ENCODE assay signal across 8 cellular contexts in the genomic region with DNA sequence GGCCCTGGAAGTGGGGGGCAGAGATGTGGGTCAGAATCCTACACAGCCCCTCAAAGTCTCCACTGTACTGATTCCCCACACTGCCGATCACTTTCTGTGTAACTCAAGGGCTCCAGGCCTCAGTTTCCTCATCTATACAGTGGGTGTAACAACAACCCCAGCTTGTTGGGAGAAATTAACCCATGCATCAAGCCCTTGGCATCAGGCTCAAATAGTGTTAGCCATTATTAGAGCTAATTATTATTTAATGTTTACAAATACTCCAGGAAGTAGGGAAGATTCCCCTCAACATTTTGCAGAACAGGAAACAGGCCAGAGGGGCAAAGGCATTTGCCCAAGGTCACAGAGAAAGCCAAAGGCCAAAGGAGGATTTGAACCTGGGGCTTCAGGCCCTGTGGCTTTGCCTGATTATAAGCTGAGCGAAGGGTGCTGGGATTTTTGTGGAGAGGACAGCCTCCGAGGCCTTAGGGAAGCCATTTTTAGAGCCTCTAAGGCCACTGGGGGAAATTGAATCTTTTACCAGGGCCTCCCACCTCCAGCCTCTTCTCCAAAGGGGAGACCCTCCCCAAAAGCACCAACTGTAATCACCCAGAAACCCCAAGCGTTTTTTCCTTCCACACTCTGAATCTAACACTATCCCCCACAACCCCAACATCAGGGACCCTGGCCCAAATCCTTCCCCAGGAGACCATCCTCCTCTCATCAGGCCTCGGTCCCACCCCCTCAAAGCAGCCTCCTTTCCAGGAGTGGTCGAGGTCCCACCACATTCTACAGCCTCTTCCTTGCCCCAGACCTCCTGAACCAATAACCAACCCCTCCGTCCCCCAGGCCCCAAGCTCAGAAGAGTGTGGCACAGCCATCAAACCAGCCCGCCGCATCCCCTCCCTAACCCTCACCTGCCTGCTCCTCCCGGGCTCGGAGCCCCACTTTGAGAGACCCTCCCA. TPM values are rescaled to one million over a fixed set of nuclear protein-coding genes. Genes with fewer than 3 reads are reported as not detected.
DNase-seq lines count a peak whose midpoint lies in the region; ATAC-seq and TF ChIP-seq lines count a peak whose summit lies in the region.

No MANE protein-coding gene starts in this region.

- TF ChIP-seq CTCF in HFF-Myc (IDR thresholded peaks at IDR 0.05; ENCODE audit: low read depth, low read length, missing control alignments): no peak
- TF ChIP-seq CTCF in activated B cell treated with CpG ODN at 0.5 μM for 24 hours (IDR thresholded peaks at IDR 0.05): no peak
- no peak for TF ChIP-seq CTCF in glutamatergic neuron (IDR thresholded peaks at IDR 0.05; ENCODE audit: partially characterized antibody, unreplicated experiment)

- peaks cover 21% of the 10 kb centered on the region for H3K4me1 ChIP-seq in skeletal muscle satellite cell (ENCODE audit: control insufficient read depth, insufficient read depth, low read length)

- H3K27me3 ChIP-seq in skeletal muscle satellite cell (ENCODE audit: control insufficient read depth, insufficient read depth, low read length): no peaks in the 10 kb centered on the region

- peak overlapping the region; percentile 83 for H3K27ac Mint-ChIP-seq in activated B cell treated with CpG ODN at 0.5 μM for 24 hours
- no peak overlapping the region for H3K27ac Mint-ChIP-seq in glutamatergic neuron (ENCODE audit: unreplicated experiment)

- no peaks in the 10 kb centered on the region for H3K9me3 ChIP-seq in skeletal muscle satellite cell (replicated peaks; ENCODE audit: low read length)

- no peaks in the 10 kb centered on the region for H3K9me3 Mint-ChIP-seq in activated B cell treated with CpG ODN at 0.5 μM for 24 hours
- H3K9me3 Mint-ChIP-seq in glutamatergic neuron (ENCODE audit: unreplicated experiment): peaks cover 2% of the 10 kb centered on the region

- intact Hi-C loops in activated B cell treated with CpG ODN at 0.5 μM for 24 hours (cut with micrococcal nuclease): loop anchor here (5.0 kb wide), 1 partner anchor 45 kb away; a partner anchor contains a TSS

- DNase-seq in HFF-Myc (ENCODE audit: extremely low read depth, low read depth) (no peak), activated B cell treated with CpG ODN at 0.5 μM for 24 hours (no peak), glutamatergic neuron (peak; percentile 50), NCI-H510A (lab: John Stamatoyannopoulos, UW) (no peak)

- peak overlapping the region; percentile 89 for H3K9ac ChIP-seq in skeletal muscle satellite cell (ENCODE audit: low read depth, low read length)

- ATAC-seq in activated B cell treated with CpG ODN at 0.5 μM for 24 hours (ENCODE audit: low read depth) (no peak), HG02973 (IDR thresholded peaks at IDR 0.05; ENCODE audit: unreplicated experiment) (no peak), HG02588 (IDR thresholded peaks at IDR 0.05; ENCODE audit: unreplicated experiment) (no peak), GM18909 (IDR thresholded peaks at IDR 0.05; ENCODE audit: poor library complexity, unreplicated experiment) (no peak)

- H3K4me3 Mint-ChIP-seq in activated B cell treated with CpG ODN at 0.5 μM for 24 hours (peak overlapping the region; percentile 89), glutamatergic neuron (ENCODE audit: unreplicated experiment) (peak overlapping the region; percentile 90)

- peak overlapping the region; percentile 99 for H3K4me2 ChIP-seq in skeletal muscle satellite cell (ENCODE audit: low read length)

- H3K4me3 ChIP-seq in HFF-Myc (replicated peaks; ENCODE audit: low read depth, low read length) (peak overlapping the region; percentile 57), skeletal muscle satellite cell (ENCODE audit: low read length) (peak overlapping the region; percentile 86)

- H3K27me3 Mint-ChIP-seq in activated B cell treated with CpG ODN at 0.5 μM for 24 hours: no peaks in the 10 kb centered on the region
- peaks cover 2% of the 10 kb centered on the region for H3K27me3 Mint-ChIP-seq in glutamatergic neuron (ENCODE audit: unreplicated experiment)

- H3K36me3 ChIP-seq in skeletal muscle satellite cell (ENCODE audit: insufficient read depth, low read length): peaks cover 32% of the 10 kb centered on the region

- POLR2A ChIA-PET in activated B cell treated with CpG ODN at 0.5 μM for 24 hours (lab: Charles Lee): interaction anchor here (0.6 to 3.6 kb wide), 7 partner anchors 15 to 424 kb away, joined by 3 to 47 read pairs (median 4); a partner anchor contains a TSS

- CTCF ChIA-PET in activated B cell treated with CpG ODN at 0.5 μM for 24 hours (lab: Charles Lee): no interaction called here

- H3K4me1 Mint-ChIP-seq in activated B cell treated with CpG ODN at 0.5 μM for 24 hours (peaks cover 23% of the 10 kb centered on the region), glutamatergic neuron (ENCODE audit: low read depth, unreplicated experiment) (no peaks in the 10 kb centered on the region)

- H3K36me3 Mint-ChIP-seq in activated B cell treated with CpG ODN at 0.5 μM for 24 hours (ENCODE audit: low read depth) (peaks cover 23% of the 10 kb centered on the region), glutamatergic neuron (ENCODE audit: unreplicated experiment) (no peaks in the 10 kb centered on the region)

RNA-seq across cellular contexts. Expression of a gene that starts 1.1 kb away (rescaled TPM):
- total RNA-seq in activated B cell treated with CpG ODN at 0.5 μM for 24 hours: 133 and 140 TPM in 2 replicates
- 203 TPM for total RNA-seq in glutamatergic neuron (ENCODE audit: unreplicated experiment)
- 170 and 228 TPM in 2 replicates for total RNA-seq in skeletal muscle satellite cell (2012; rRNA removed)

RNA-seq across cellular contexts. Expression of a gene that starts 15.4 kb away (rescaled TPM):
- total RNA-seq in activated B cell treated with CpG ODN at 0.5 μM for 24 hours: 82.2 and 88.8 TPM in 2 replicates
- total RNA-seq in glutamatergic neuron (ENCODE audit: unreplicated experiment): 71.3 TPM
- total RNA-seq in skeletal muscle satellite cell (2012; rRNA removed): 142 and 164 TPM in 2 replicates

RNA-seq across cellular contexts. Expression of a gene that starts 20.4 kb away (rescaled TPM):
- total RNA-seq in activated B cell treated with CpG ODN at 0.5 μM for 24 hours (29.0 and 32.6 TPM in 2 replicates), glutamatergic neuron (ENCODE audit: unreplicated experiment) (11.6 TPM)
- total RNA-seq in skeletal muscle satellite cell (2012; rRNA removed): 11.8 and 12.2 TPM in 2 replicates

RNA-seq across cellular contexts. Expression of a gene that starts 29.4 kb away (rescaled TPM):
- total RNA-seq in activated B cell treated with CpG ODN at 0.5 μM for 24 hours (1,962 and 2,164 TPM in 2 replicates), glutamatergic neuron (ENCODE audit: unreplicated experiment) (826 TPM)
- total RNA-seq in skeletal muscle satellite cell (2012; rRNA removed): 695 and 1,141 TPM in 2 replicates

RNA-seq across cellular contexts. Expression of a gene that starts 46.3 kb away (rescaled TPM):
- 83.7 and 85.9 TPM in 2 replicates for total RNA-seq in activated B cell treated with CpG ODN at 0.5 μM for 24 hours
- total RNA-seq in glutamatergic neuron (ENCODE audit: unreplicated experiment): 54.3 TPM
- total RNA-seq in skeletal muscle satellite cell (2012; rRNA removed): 54.2 and 74.0 TPM in 2 replicates
